In the genomic region with DNA sequence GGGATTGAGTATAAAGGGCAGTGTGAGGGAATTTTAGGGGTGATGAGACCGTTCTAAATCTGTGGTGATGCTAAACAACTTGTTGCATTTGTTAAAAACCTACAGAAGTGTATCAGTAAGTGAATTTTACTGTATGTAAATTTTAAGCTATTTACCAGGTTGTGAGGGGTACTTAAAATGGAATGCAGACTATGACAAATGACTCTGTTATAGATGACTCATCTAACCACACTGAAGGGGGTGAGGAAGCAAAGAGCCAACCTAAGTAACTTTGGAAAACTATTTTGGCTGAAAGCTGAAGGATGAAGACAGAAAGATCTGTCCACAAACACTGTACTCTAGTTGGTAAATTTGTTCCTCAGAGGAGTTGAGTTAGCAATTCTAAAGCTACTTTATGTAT, we compare ENCODE assay signal across 12 cellular contexts. TPM values are rescaled to one million over a fixed set of nuclear protein-coding genes. Genes with fewer than 3 reads are reported as not detected.
DNase-seq lines count a peak whose midpoint lies in the region; ATAC-seq and TF ChIP-seq lines count a peak whose summit lies in the region.
"Had no signal": no experiment of that assay in that cellular context is flagged by ENCODE, and none has a peak within 500 bp of the region (broad histone marks: within the 10 kb centered on the region; RNA-seq: fewer than 3 reads in every experiment).

No MANE protein-coding gene starts in this region.

- 29 to 45% (median 34%) methylated on average over 1 of the region's 1 CpG for WGBS in psoas muscle, 3 donors

- H3K27me3 ChIP-seq in psoas muscle (ENCODE audit: insufficient read depth in 3 of 3, low read length in 2 of 3): no peaks in the 10 kb centered on the region

- H3K4me3 ChIP-seq in choroid plexus epithelial cell (ENCODE audit: low read depth, low read length) (no peak overlapping the region), psoas muscle (no peak overlapping the region)

- H3K4me3 Mint-ChIP-seq in activated CD8-positive, alpha-beta memory T cell treated with anti-CD3 and anti-CD28 coated beads, Interleukin-2, amount 10 ng/mL, durations not matched to agents 7 days and 5 days: no peak overlapping the region
- H3K4me3 Mint-ChIP-seq in stimulated activated effector memory CD8-positive, alpha-beta T cell treated with anti-CD3 and anti-CD28 coated beads, Interleukin-12 subunit alpha, Interleukin-12 subunit beta, amount 100 ng/mL, for 72 hours: no peak overlapping the region

- CTCF ChIA-PET in activated CD8-positive, alpha-beta memory T cell treated with anti-CD3 and anti-CD28 coated beads, Interleukin-2, amount 10 ng/mL, durations not matched to agents 7 days and 5 days (lab: Charles Lee): interaction anchor here (1.0 kb wide), 1 partner anchor 25 kb away, joined by 3 read pairs; no protein-coding TSS in a partner anchor

- intact Hi-C loops in psoas muscle (cut with DNase I): no loop called here

- H3K9me3 ChIP-seq in psoas muscle: no peaks in the 10 kb centered on the region

- ATAC-seq in activated CD8-positive, alpha-beta memory T cell treated with anti-CD3 and anti-CD28 coated beads, Interleukin-2, amount 10 ng/mL, durations not matched to agents 7 days and 5 days: peak; percentile 46
- peak; percentile 65 for ATAC-seq in stimulated activated effector memory CD8-positive, alpha-beta T cell treated with anti-CD3 and anti-CD28 coated beads, Interleukin-12 subunit alpha, Interleukin-12 subunit beta, amount 100 ng/mL, for 72 hours
- ATAC-seq in psoas muscle: no peak

- no peak for TF ChIP-seq CTCF in choroid plexus epithelial cell (conservative IDR thresholded peaks at IDR 0.05; ENCODE audit: low read depth, low read length)
- TF ChIP-seq CTCF in psoas muscle (IDR thresholded peaks at IDR 0.05): no peak

- no peaks in the 10 kb centered on the region for H3K4me1 ChIP-seq in psoas muscle

- no peak overlapping the region for H3K27ac ChIP-seq in psoas muscle

- H3K4me1 Mint-ChIP-seq in activated CD8-positive, alpha-beta memory T cell treated with anti-CD3 and anti-CD28 coated beads, Interleukin-2, amount 10 ng/mL, durations not matched to agents 7 days and 5 days: peaks cover 14% of the 10 kb centered on the region
- H3K4me1 Mint-ChIP-seq in stimulated activated effector memory CD8-positive, alpha-beta T cell treated with anti-CD3 and anti-CD28 coated beads, Interleukin-12 subunit alpha, Interleukin-12 subunit beta, amount 100 ng/mL, for 72 hours: peaks cover 8% of the 10 kb centered on the region

- no peak for DNase-seq in activated CD8-positive, alpha-beta memory T cell treated with anti-CD3 and anti-CD28 coated beads, Interleukin-2, amount 10 ng/mL, durations not matched to agents 7 days and 5 days
- DNase-seq in activated CD8-positive, alpha-beta memory T cell treated with anti-CD3 and anti-CD28 coated beads, Interleukin-2, amount 50 U/mL, for 4 hours: no peak
- DNase-seq in NOMO-1 (lab: John Stamatoyannopoulos, UW; ENCODE audit: unreplicated experiment in 2 of 2): peak; percentile 12 to 59
- DNase-seq in choroid plexus epithelial cell (ENCODE audit: low read depth): peak; percentile 50
- DNase-seq in stimulated activated effector memory CD8-positive, alpha-beta T cell treated with anti-CD3 and anti-CD28 coated beads, Interleukin-12 subunit alpha, Interleukin-12 subunit beta, amount 100 ng/mL, for 72 hours (ENCODE audit: low spot score in 2 of 2): no peak
- DNase-seq in psoas muscle: no peak
- DNase-seq in amniotic stem cell (lab: John Stamatoyannopoulos, UW): no peak
- DNase-seq in stimulated activated naive CD4-positive, alpha-beta T cell treated with Interleukin-2 at 50 U/mL for 16 hours (lab: John Stamatoyannopoulos, UW): no peak
- DNase-seq: cerebellar nuclear complex, NCI-H446 treated with DMSO at 0.1 percent for 48 hours, retina had no signal

- no peaks in the 10 kb centered on the region for H3K36me3 ChIP-seq in psoas muscle (ENCODE audit: insufficient read depth in 1 of 2, low read depth in 1 of 2)

- H3K27ac Mint-ChIP-seq in activated CD8-positive, alpha-beta memory T cell treated with anti-CD3 and anti-CD28 coated beads, Interleukin-2, amount 10 ng/mL, durations not matched to agents 7 days and 5 days: no peak overlapping the region
- no peak overlapping the region for H3K27ac Mint-ChIP-seq in stimulated activated effector memory CD8-positive, alpha-beta T cell treated with anti-CD3 and anti-CD28 coated beads, Interleukin-12 subunit alpha, Interleukin-12 subunit beta, amount 100 ng/mL, for 72 hours

- H3K27me3 Mint-ChIP-seq in activated CD8-positive, alpha-beta memory T cell treated with anti-CD3 and anti-CD28 coated beads, Interleukin-2, amount 10 ng/mL, durations not matched to agents 7 days and 5 days: peaks cover 29% of the 10 kb centered on the region

- H3K36me3 Mint-ChIP-seq in activated CD8-positive, alpha-beta memory T cell treated with anti-CD3 and anti-CD28 coated beads, Interleukin-2, amount 10 ng/mL, durations not matched to agents 7 days and 5 days: no peaks in the 10 kb centered on the region
- peaks cover 2% of the 10 kb centered on the region for H3K36me3 Mint-ChIP-seq in stimulated activated effector memory CD8-positive, alpha-beta T cell treated with anti-CD3 and anti-CD28 coated beads, Interleukin-12 subunit alpha, Interleukin-12 subunit beta, amount 100 ng/mL, for 72 hours

- no peaks in the 10 kb centered on the region for H3K9me3 Mint-ChIP-seq in activated CD8-positive, alpha-beta memory T cell treated with anti-CD3 and anti-CD28 coated beads, Interleukin-2, amount 10 ng/mL, durations not matched to agents 7 days and 5 days (ENCODE audit: low read depth)
- no peaks in the 10 kb centered on the region for H3K9me3 Mint-ChIP-seq in stimulated activated effector memory CD8-positive, alpha-beta T cell treated with anti-CD3 and anti-CD28 coated beads, Interleukin-12 subunit alpha, Interleukin-12 subunit beta, amount 100 ng/mL, for 72 hours

RNA-seq across cellular contexts. Expression of gene MKS1, which starts 5.3 kb away (rescaled TPM):
- 10 to 100 TPM; 17.8 to 18.2 TPM for total RNA-seq in activated CD8-positive, alpha-beta memory T cell treated with anti-CD3 and anti-CD28 coated beads, Interleukin-2, amount 10 ng/mL, durations not matched to agents 7 days and 5 days
- total RNA-seq in psoas muscle: 1 to 10 TPM; 5.5 to 6.9 (median 6.0) TPM
- 1 to 10 TPM; 4.2 to 4.7 (median 4.4) TPM for polyA plus RNA-seq in psoas muscle

RNA-seq across cellular contexts. Expression of gene LPO, which starts 14.1 kb away (rescaled TPM):
- total RNA-seq in activated CD8-positive, alpha-beta memory T cell treated with anti-CD3 and anti-CD28 coated beads, Interleukin-2, amount 10 ng/mL, durations not matched to agents 7 days and 5 days: not detected
- total RNA-seq in psoas muscle: not detected
- polyA plus RNA-seq in psoas muscle: under 1 TPM in 1 of 3 donors, not detected in 2; 0.01 TPM
- total RNA-seq: T-helper 1 cell treated with Interleukin-12 subunit alpha and Interleukin-12 subunit beta and Interleukin-4 antibody, amounts not matched to agents 30 ng/mL and 1 ng/mL, for 36 hours had no signal

RNA-seq across cellular contexts. Expression of gene EPX, which starts 31.8 kb away (rescaled TPM):
- total RNA-seq in activated CD8-positive, alpha-beta memory T cell treated with anti-CD3 and anti-CD28 coated beads, Interleukin-2, amount 10 ng/mL, durations not matched to agents 7 days and 5 days: not detected
- under 1 TPM in 1 of 4 donors, not detected in 3; 0.12 TPM for total RNA-seq in psoas muscle
- not detected for polyA plus RNA-seq in psoas muscle
- total RNA-seq: T-helper 1 cell treated with Interleukin-12 subunit alpha and Interleukin-12 subunit beta and Interleukin-4 antibody, amounts not matched to agents 30 ng/mL and 1 ng/mL, for 36 hours had no signal

RNA-seq across cellular contexts. Expression of gene MPO, which starts 56.4 kb away (rescaled TPM):
- total RNA-seq in activated CD8-positive, alpha-beta memory T cell treated with anti-CD3 and anti-CD28 coated beads, Interleukin-2, amount 10 ng/mL, durations not matched to agents 7 days and 5 days: under 1 TPM in 1 of 2 experiments, not detected in 1; 0.09 TPM
- under 1 TPM; 0.38 to 0.95 (median 0.57) TPM for total RNA-seq in psoas muscle
- polyA plus RNA-seq in psoas muscle: under 1 TPM; 0.11 to 0.26 (median 0.14) TPM

RNA-seq across cellular contexts. Expression of gene OR4D2, which starts 57.5 kb away (rescaled TPM):
- not detected for total RNA-seq in activated CD8-positive, alpha-beta memory T cell treated with anti-CD3 and anti-CD28 coated beads, Interleukin-2, amount 10 ng/mL, durations not matched to agents 7 days and 5 days
- not detected for total RNA-seq in psoas muscle
- polyA plus RNA-seq in psoas muscle: not detected
- total RNA-seq: T-helper 1 cell treated with Interleukin-12 subunit alpha and Interleukin-12 subunit beta and Interleukin-4 antibody, amounts not matched to agents 30 ng/mL and 1 ng/mL, for 36 hours had no signal

Comparison
In these comparisons a context has a peak if more than half of its experiments do, and no peak if none do; other contexts are left out.
1. ATAC-seq: peak in activated CD8-positive, alpha-beta memory T cell treated with anti-CD3 and anti-CD28 coated beads, Interleukin-2, amount 10 ng/mL, durations not matched to agents 7 days and 5 days (single experiment) and stimulated activated effector memory CD8-positive, alpha-beta T cell treated with anti-CD3 and anti-CD28 coated beads, Interleukin-12 subunit alpha, Interleukin-12 subunit beta, amount 100 ng/mL, for 72 hours (single experiment); none in psoas muscle (0 of 4).
2. DNase-seq: peak in NOMO-1 (2 of 2) and choroid plexus epithelial cell (single experiment); none in activated CD8-positive, alpha-beta memory T cell treated with anti-CD3 and anti-CD28 coated beads, Interleukin-2, amount 10 ng/mL, durations not matched to agents 7 days and 5 days (single experiment), activated CD8-positive, alpha-beta memory T cell treated with anti-CD3 and anti-CD28 coated beads, Interleukin-2, amount 50 U/mL, for 4 hours (single experiment), stimulated activated effector memory CD8-positive, alpha-beta T cell treated with anti-CD3 and anti-CD28 coated beads, Interleukin-12 subunit alpha, Interleukin-12 subunit beta, amount 100 ng/mL, for 72 hours (0 of 2), psoas muscle (0 of 2), amniotic stem cell (single experiment) and stimulated activated naive CD4-positive, alpha-beta T cell treated with Interleukin-2 at 50 U/mL for 16 hours (single experiment).